Comparison of ENCODE assay signal across 1 cellular context in the genomic region with DNA sequence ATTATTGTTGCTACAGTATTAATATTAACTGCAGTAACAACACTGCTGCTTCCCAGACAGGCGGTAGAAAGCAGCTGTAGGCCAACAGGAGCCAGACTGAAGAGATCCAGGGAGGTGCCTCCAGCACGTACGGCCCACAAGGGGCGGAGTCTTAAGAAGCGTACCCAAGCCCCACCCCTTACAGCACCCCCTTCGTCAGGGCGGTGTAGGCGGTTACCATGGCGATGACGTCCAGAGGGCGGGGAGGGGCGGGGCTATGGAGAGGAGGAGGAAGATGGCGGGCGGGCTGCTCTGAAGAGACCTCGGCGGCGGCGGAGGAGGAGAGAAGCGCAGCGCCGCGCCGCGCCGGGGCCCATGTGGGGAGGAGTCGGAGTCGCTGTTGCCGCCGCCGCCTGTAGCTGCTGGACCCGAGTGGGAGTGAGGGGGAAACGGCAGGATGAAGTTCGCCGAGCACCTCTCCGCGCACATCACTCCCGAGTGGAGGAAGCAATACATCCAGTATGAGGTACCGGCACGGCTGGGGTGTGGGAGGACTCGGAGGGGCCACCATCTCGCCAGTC.
TF ChIP-seq lines count a peak whose summit lies in the region.

XPR1 (plus strand) TSS at position 257 of the 560 bp plus-strand sequence; CDS start at position 437, 180 bp downstream.

TF ChIP-seq in GM23338, 12 proteins besides CTCF, POLR2A, EP300 and RAD21 (continued from another document):
- TF ChIP-seq, protein P1, sequence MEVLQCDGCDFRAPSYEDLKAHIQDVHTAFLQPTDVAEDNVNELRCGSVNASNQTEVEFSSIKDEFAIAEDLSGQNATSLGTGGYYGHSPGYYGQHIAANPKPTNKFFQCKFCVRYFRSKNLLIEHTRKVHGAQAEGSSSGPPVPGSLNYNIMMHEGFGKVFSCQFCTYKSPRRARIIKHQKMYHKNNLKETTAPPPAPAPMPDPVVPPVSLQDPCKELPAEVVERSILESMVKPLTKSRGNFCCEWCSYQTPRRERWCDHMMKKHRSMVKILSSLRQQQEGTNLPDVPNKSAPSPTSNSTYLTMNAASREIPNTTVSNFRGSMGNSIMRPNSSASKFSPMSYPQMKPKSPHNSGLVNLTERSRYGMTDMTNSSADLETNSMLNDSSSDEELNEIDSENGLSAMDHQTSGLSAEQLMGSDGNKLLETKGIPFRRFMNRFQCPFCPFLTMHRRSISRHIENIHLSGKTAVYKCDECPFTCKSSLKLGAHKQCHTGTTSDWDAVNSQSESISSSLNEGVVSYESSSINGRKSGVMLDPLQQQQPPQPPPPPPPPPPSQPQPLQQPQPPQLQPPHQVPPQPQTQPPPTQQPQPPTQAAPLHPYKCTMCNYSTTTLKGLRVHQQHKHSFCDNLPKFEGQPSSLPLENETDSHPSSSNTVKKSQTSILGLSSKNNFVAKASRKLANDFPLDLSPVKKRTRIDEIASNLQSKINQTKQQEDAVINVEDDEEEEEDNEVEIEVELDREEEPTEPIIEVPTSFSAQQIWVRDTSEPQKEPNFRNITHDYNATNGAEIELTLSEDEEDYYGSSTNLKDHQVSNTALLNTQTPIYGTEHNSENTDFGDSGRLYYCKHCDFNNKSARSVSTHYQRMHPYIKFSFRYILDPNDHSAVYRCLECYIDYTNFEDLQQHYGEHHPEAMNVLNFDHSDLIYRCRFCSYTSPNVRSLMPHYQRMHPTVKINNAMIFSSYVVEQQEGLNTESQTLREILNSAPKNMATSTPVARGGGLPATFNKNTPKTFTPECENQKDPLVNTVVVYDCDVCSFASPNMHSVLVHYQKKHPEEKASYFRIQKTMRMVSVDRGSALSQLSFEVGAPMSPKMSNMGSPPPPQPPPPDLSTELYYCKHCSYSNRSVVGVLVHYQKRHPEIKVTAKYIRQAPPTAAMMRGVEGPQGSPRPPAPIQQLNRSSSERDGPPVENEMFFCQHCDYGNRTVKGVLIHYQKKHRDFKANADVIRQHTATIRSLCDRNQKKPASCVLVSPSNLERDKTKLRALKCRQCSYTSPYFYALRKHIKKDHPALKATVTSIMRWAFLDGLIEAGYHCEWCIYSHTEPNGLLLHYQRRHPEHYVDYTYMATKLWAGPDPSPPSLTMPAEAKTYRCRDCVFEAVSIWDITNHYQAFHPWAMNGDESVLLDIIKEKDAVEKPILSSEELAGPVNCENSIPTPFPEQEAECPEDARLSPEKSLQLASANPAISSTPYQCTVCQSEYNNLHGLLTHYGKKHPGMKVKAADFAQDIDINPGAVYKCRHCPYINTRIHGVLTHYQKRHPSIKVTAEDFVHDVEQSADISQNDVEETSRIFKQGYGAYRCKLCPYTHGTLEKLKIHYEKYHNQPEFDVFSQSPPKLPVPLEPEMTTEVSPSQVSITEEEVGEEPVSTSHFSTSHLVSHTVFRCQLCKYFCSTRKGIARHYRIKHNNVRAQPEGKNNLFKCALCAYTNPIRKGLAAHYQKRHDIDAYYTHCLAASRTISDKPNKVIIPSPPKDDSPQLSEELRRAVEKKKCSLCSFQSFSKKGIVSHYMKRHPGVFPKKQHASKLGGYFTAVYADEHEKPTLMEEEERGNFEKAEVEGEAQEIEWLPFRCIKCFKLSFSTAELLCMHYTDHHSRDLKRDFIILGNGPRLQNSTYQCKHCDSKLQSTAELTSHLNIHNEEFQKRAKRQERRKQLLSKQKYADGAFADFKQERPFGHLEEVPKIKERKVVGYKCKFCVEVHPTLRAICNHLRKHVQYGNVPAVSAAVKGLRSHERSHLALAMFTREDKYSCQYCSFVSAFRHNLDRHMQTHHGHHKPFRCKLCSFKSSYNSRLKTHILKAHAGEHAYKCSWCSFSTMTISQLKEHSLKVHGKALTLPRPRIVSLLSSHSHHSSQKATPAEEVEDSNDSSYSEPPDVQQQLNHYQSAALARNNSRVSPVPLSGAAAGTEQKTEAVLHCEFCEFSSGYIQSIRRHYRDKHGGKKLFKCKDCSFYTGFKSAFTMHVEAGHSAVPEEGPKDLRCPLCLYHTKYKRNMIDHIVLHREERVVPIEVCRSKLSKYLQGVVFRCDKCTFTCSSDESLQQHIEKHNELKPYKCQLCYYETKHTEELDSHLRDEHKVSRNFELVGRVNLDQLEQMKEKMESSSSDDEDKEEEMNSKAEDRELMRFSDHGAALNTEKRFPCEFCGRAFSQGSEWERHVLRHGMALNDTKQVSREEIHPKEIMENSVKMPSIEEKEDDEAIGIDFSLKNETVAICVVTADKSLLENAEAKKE (CRISPR knock-in tag; IDR thresholded peaks at IDR 0.05) = no peak
